In the genomic region with DNA sequence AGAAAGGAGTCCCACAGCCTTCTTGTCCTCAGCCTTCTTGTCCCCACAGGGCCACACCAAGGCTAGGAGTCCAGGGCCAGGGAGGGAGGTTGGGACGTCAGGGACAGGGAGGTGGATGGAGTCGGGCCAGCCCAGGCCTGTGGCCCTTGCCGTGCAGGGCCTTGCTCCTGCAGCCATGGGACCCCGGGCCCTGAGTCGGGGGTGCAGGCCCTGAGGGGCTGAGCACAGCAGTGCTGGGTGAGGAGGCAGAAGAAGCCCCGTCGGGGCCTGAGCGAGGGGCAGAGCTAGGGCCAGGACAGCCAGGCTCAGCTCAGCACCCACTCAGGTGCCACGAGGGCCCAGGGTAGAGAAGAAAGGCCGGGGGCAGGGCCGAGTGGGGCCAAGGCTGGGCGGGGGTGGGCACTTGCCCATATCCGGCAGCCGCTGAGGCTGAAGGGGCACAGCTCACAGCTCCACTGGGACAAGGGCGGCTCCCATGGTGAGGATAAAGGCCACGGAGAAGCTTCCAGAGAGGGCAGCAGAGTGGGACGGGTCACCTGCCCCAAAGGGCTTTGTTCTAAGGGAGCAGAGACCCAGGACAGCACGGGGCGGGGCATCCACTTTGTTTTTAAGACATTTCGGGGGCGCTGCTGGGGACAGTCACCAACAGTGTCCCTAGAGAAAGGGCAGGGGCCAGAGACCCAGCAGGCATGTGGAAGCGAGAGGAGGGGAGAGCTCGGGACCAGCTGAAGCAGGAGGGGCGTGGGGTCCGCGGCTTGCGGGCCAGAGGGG, we compare ENCODE assay signal across 21 cellular contexts. TPM values are rescaled to one million over a fixed set of nuclear protein-coding genes. Genes with fewer than 3 reads are reported as not detected.
"Had no signal": no experiment of that assay in that cellular context is flagged by ENCODE, and none has a peak within 500 bp of the region (broad histone marks: within the 10 kb centered on the region; RNA-seq: fewer than 3 reads in every experiment).

No MANE protein-coding gene starts in this region.

- H3K27ac ChIP-seq: body of pancreas, colonic mucosa, gastroesophageal sphincter, heart left ventricle, neutrophil, sigmoid colon, transverse colon, vagina had no signal

- H3K4me1 ChIP-seq: body of pancreas, gastroesophageal sphincter, sigmoid colon, transverse colon had no signal

- ATAC-seq: activated T-cell treated with anti-CD3 and anti-CD28 coated beads, Interleukin-2, amount 50 U/mL, for 4 hours; body of pancreas; gastroesophageal sphincter; heart left ventricle; mucosa of descending colon had no signal

- H3K36me3 ChIP-seq: colonic mucosa, gastroesophageal sphincter, heart left ventricle, sigmoid colon, transverse colon, vagina had no signal

- H3K27me3 ChIP-seq: body of pancreas, colonic mucosa, neutrophil, vagina had no signal

- H3K9me3 ChIP-seq: body of pancreas, colonic mucosa, gastroesophageal sphincter, mucosa of descending colon, sigmoid colon, transverse colon, vagina had no signal

- DNase-seq: activated CD4-positive, alpha-beta T cell treated with anti-CD3 and anti-CD28 coated beads, Interleukin-2, amount 10 ng/mL, durations not matched to agents 7 days and 5 days; activated CD8-positive, alpha-beta memory T cell treated with anti-CD3 and anti-CD28 coated beads, Interleukin-2, amount 50 U/mL, for 4 hours; activated naive CD4-positive, alpha-beta T cell treated with anti-CD3 and anti-CD28 coated beads for 36 hours; activated T-cell treated with anti-CD3 and anti-CD28 coated beads, Interleukin-2, amount 50 U/mL, for 4 hours; body of pancreas; central memory CD4-positive, alpha-beta T cell; colonic mucosa; heart left ventricle; mesenchymal stem cell; mucosa of descending colon; naive B cell; sigmoid colon; stimulated activated CD8-positive, alpha-beta memory T cell treated with anti-CD3 and anti-CD28 coated beads, Interleukin-4, amount 100 ng/mL, for 48 hours; stimulated activated naive CD4-positive, alpha-beta T cell treated with Interleukin-2 at 50 U/mL for 16 hours; substantia nigra; transverse colon had no signal

- H3K4me3 ChIP-seq: body of pancreas, colonic mucosa, gastroesophageal sphincter, heart left ventricle, mucosa of descending colon, sigmoid colon, transverse colon, vagina had no signal

RNA-seq across cellular contexts. Expression of a gene that starts 3.6 kb away (rescaled TPM):
- total RNA-seq: body of pancreas, colonic mucosa, transverse colon had no signal

RNA-seq across cellular contexts. Expression of a gene that starts 8.2 kb away (rescaled TPM):
- total RNA-seq: activated CD4-positive, alpha-beta T cell treated with anti-CD3 and anti-CD28 coated beads, Interleukin-2, amount 10 ng/mL, durations not matched to agents 7 days and 5 days; activated naive CD4-positive, alpha-beta T cell treated with anti-CD3 and anti-CD28 coated beads for 36 hours; activated T-cell treated with anti-CD3 and anti-CD28 coated beads, Interleukin-2, amount 50 U/mL, for 4 hours had no signal

RNA-seq across cellular contexts. Expression of a gene that starts 23.5 kb away (rescaled TPM):
- total RNA-seq: activated CD4-positive, alpha-beta T cell treated with anti-CD3 and anti-CD28 coated beads, Interleukin-2, amount 10 ng/mL, durations not matched to agents 7 days and 5 days; activated naive CD4-positive, alpha-beta T cell treated with anti-CD3 and anti-CD28 coated beads for 36 hours; activated T-cell treated with anti-CD3 and anti-CD28 coated beads, Interleukin-2, amount 50 U/mL, for 4 hours; body of pancreas; colonic mucosa; gastroesophageal sphincter; heart left ventricle; liver; mucosa of descending colon; sigmoid colon; transverse colon; vagina had no signal
- polyA plus RNA-seq: esophagus, heart left ventricle, liver, sigmoid colon had no signal
